8 cellular contexts compared by ENCODE assay signal in genomic region chr3:134249442-134249841, GRCh38. TPM values are rescaled to one million over a fixed set of nuclear protein-coding genes. Genes with fewer than 3 reads are reported as not detected.
DNase-seq lines count a peak whose midpoint lies in the region; ATAC-seq, FAIRE-seq and TF ChIP-seq lines count a peak whose summit lies in the region.

No MANE protein-coding gene starts in this region.

- H2BK120ac ChIP-seq in mesenchymal stem cell (ENCODE audit: low read depth, low read length) = no peak overlapping the region

- no peak overlapping the region for H3K14ac ChIP-seq in mesenchymal stem cell (ENCODE audit: low read length in 2 of 2)

- POLR2A ChIA-PET in K562 (lab: Yijun Ruan, JAX) = interaction anchor here (1.4 kb wide), 1 partner anchor 12 kb away, joined by 3 read pairs; no protein-coding TSS in a partner anchor

- H2AFZ ChIP-seq in K562 (ENCODE audit: low read depth, low read length) = no peak overlapping the region
- H2AFZ ChIP-seq in mesenchymal stem cell (ENCODE audit: low read depth, low read length) = no peak overlapping the region

- TF ChIP-seq POLR2A in K562 (conservative IDR thresholded peaks at IDR 0.05) = no peak
- no peak for TF ChIP-seq POLR2A in vagina (IDR thresholded peaks at IDR 0.05)

- H3K79me1 ChIP-seq in mesenchymal stem cell (replicated peaks; ENCODE audit: low read length, poor library complexity, severe bottlenecking) = no peaks in the 10 kb centered on the region

- intact Hi-C loops in heart right ventricle (cut with DNase I) = loop anchor here in 1 of 10 donors (5.0 kb wide), 1 partner anchor 233 kb away; no protein-coding TSS in a partner anchor
- intact Hi-C loops in left cardiac atrium (cut with DNase I) = no loop called here
- intact Hi-C loops in K562 (cut with micrococcal nuclease) = no loop called here
- intact Hi-C loops in vagina (cut with DNase I) = no loop called here

- H3K9me3 ChIP-seq in heart right ventricle (no peaks in the 10 kb centered on the region), K562 (replicated peaks; ENCODE audit: control insufficient read depth, insufficient read depth, low read depth, low read length) (no peaks in the 10 kb centered on the region; the same call in 1 of the 2 replicates), mesenchymal stem cell (ENCODE audit: control insufficient read depth, low read length) (no peaks in the 10 kb centered on the region), vagina (no peaks in the 10 kb centered on the region)

- H4K91ac ChIP-seq in mesenchymal stem cell (ENCODE audit: low read length) = no peak overlapping the region

- H3K9ac ChIP-seq in K562 (ENCODE audit: insufficient read depth in 1 of 2, low read depth in 2 of 2, low read length in 2 of 2) (peak overlapping the region in 1 of 2 experiments; percentile 61; a peak in 2 of 4 replicates), mesenchymal stem cell (ENCODE audit: low read length) (peak overlapping the region; percentile 90)

- FAIRE-seq in K562 (lab: Jason Lieb, UNC) = no peak

- no peak for TF ChIP-seq RAD21 in K562 (CRISPR knock-in tag; conservative IDR thresholded peaks at IDR 0.05 in 1 of 2, IDR thresholded peaks at IDR 0.05 in 1 of 2)

- CTCF ChIA-PET in K562 (lab: Yijun Ruan, JAX; ENCODE audit: low intra/inter-chr PET ratio) = no interaction called here

- H3K4me3 ChIP-seq in heart right ventricle (peak overlapping the region; percentile 64 to 84 (median 74)), K562 (peak overlapping the region; percentile 68), mesenchymal stem cell (ENCODE audit: insufficient read depth in 1 of 2, low read depth in 1 of 2, low read length in 2 of 2) (peak overlapping the region in 1 of 2 experiments; percentile 88), vagina (peak overlapping the region; percentile 79 to 83)

- peaks cover 3 to 70% (median 50%) of the 10 kb centered on the region in 9 donors for H3K4me1 ChIP-seq in heart right ventricle
- H3K4me1 ChIP-seq in K562 (replicated peaks in 1 of 2; ENCODE audit: control insufficient read depth in 2 of 2, insufficient read depth in 2 of 2, low read length in 2 of 2) = peaks cover 0 to 13% of the 10 kb centered on the region in 2 experiments; a peak in 3 of 5 replicates
- peaks cover 11% of the 10 kb centered on the region for H3K4me1 ChIP-seq in mesenchymal stem cell (ENCODE audit: control insufficient read depth, insufficient read depth, low read depth, low read length)
- H3K4me1 ChIP-seq in vagina = peaks cover 63% of the 10 kb centered on the region

- DNase-seq in heart right ventricle (no peak), left cardiac atrium (no peak), K562 (ENCODE audit: extremely low read depth in 1 of 4, low spot score in 3 of 4) (no peak), mesenchymal stem cell (peak; percentile 34), vagina (ENCODE audit: extremely low spot score in 2 of 2) (no peak), activated gamma-delta T cell (lab: John Stamatoyannopoulos, UW) (no peak), SKM-1 treated with dmso at 0.1 percent for 144 hours (lab: John Stamatoyannopoulos, UW; ENCODE audit: unreplicated experiment) (no peak)

- H3K4me2 ChIP-seq in K562 (ENCODE audit: insufficient read depth, low read length) (peak overlapping the region; percentile 90), mesenchymal stem cell (ENCODE audit: low read length, poor library complexity, severe bottlenecking) (peak overlapping the region; percentile 85)

- H2BK5ac ChIP-seq in mesenchymal stem cell (ENCODE audit: low read depth, low read length, poor library complexity, severe bottlenecking) = no peak overlapping the region

- H3K36me3 ChIP-seq in heart right ventricle (no peaks in the 10 kb centered on the region), K562 (ENCODE audit: control insufficient read depth, insufficient read depth, low read length) (peaks cover 2% of the 10 kb centered on the region; the same call in 1 of the 3 replicates), mesenchymal stem cell (ENCODE audit: control insufficient read depth in 1 of 2, insufficient read depth in 2 of 2, low read depth in 1 of 2, low read length in 2 of 2) (peaks cover 0 to 4% of the 10 kb centered on the region in 2 experiments), vagina (no peaks in the 10 kb centered on the region)

- no peaks in the 10 kb centered on the region for H3K9me1 ChIP-seq in K562 (ENCODE audit: control insufficient read depth, insufficient read depth, low read length)

- H2BK15ac ChIP-seq in mesenchymal stem cell (ENCODE audit: low read depth, poor library complexity, severe bottlenecking) = no peak overlapping the region

- in situ Hi-C loops in K562 (cut with MboI) = no loop called here

- peaks cover 59% of the 10 kb centered on the region for H3K79me2 ChIP-seq in K562 (ENCODE audit: control insufficient read depth, insufficient read depth, low read length)

- H3K18ac ChIP-seq in mesenchymal stem cell (ENCODE audit: low read depth in 1 of 2, low read length in 2 of 2) = no peak overlapping the region

- H4K8ac ChIP-seq in mesenchymal stem cell (ENCODE audit: low read length) = no peak overlapping the region

- H3K27me3 ChIP-seq in heart right ventricle (no peaks in the 10 kb centered on the region), K562 (ENCODE audit: control insufficient read depth in 2 of 2, insufficient read depth in 2 of 2, low read length in 2 of 2) (no peaks in the 10 kb centered on the region), mesenchymal stem cell (ENCODE audit: control insufficient read depth in 1 of 2, insufficient read depth in 1 of 2, low read length in 2 of 2) (no peaks in the 10 kb centered on the region), vagina (no peaks in the 10 kb centered on the region)

- H2BK12ac ChIP-seq in mesenchymal stem cell (ENCODE audit: low read length in 2 of 2) = no peak overlapping the region

- H2AK5ac ChIP-seq in mesenchymal stem cell (ENCODE audit: low read length, severe bottlenecking) = no peak overlapping the region

- TF ChIP-seq CTCF in heart right ventricle (IDR thresholded peaks at IDR 0.05) (no peak), K562 (IDR thresholded peaks at IDR 0.05 in 2 of 3, conservative IDR thresholded peaks at IDR 0.05 in 1 of 3; ENCODE audit: insufficient read depth in 2 of 3, low read depth in 1 of 3, low read length in 3 of 3) (no peak), vagina (IDR thresholded peaks at IDR 0.05) (no peak)

- peak overlapping the region in 6 of 10 donors; percentile 83 to 96 (median 86) for H3K27ac ChIP-seq in heart right ventricle
- peak overlapping the region; percentile 22; the same call in 1 of the 3 replicates for H3K27ac ChIP-seq in K562 (ENCODE audit: extremely low read depth, low read depth, low read length)
- peak overlapping the region; percentile 81 for H3K27ac ChIP-seq in mesenchymal stem cell (ENCODE audit: low read length, poor library complexity, severe bottlenecking)
- peak overlapping the region; percentile 98 for H3K27ac ChIP-seq in vagina

- no peak for ATAC-seq in heart right ventricle
- ATAC-seq in left cardiac atrium = no peak
- no peak for ATAC-seq in K562
- ATAC-seq in activated CD4-positive, CD25-positive, alpha-beta regulatory T cell treated with anti-CD3 and anti-CD28 coated beads, Interleukin-2, amount 50 U/mL, for 24 hours = no peak

- H3K23ac ChIP-seq in mesenchymal stem cell (ENCODE audit: low read length in 2 of 2) = no peak overlapping the region

- 0 out of 2 replicates have a peak, but pooled peaks cover 2% of the 10 kb centered on the region for H4K20me1 ChIP-seq in K562 (replicated peaks; ENCODE audit: control insufficient read depth, insufficient read depth, low read length)

- WGBS in heart right ventricle, 2 donors = 5 to 12% methylated on average over 4 of the region's 4 CpGs
- 2% methylated on average over 4 of the region's 4 CpGs for WGBS in K562 (ENCODE audit: insufficient coverage, low coverage, missing lambda C conversion rate)
- WGBS in mesenchymal stem cell = 6% methylated on average over 4 of the region's 4 CpGs

- no peak for TF ChIP-seq EP300 in K562 (IDR thresholded peaks at IDR 0.05; ENCODE audit: low read length)

- no peak overlapping the region for H3K4ac ChIP-seq in mesenchymal stem cell (ENCODE audit: low read depth in 1 of 2, low read length in 2 of 2)

- TSS peak; percentile 49 for BruUV-seq in K562 (replicated peaks; lab: Mats Ljungman, UMichigan)

TF ChIP-seq in K562, 482 proteins besides CTCF, POLR2A, EP300 and RAD21:
- TF ChIP-seq ZZZ3 (IDR thresholded peaks at IDR 0.05) = no peak
- TF ChIP-seq MLLT1 (IDR thresholded peaks at IDR 0.05) = no peak

RNA-seq across cellular contexts. Expression of gene RYK, which starts 1.2 kb away (rescaled TPM):
- 10 to 100 TPM; 33.8 to 45.8 (median 37.5) TPM for total RNA-seq in heart right ventricle
- polyA plus RNA-seq in heart right ventricle = 10 to 100 TPM; 18.0 to 25.9 TPM
- 10 to 100 TPM; 40.5 to 46.2 TPM for total RNA-seq in left cardiac atrium
- 31.7 and 76.0 TPM in 2 replicates for total RNA-seq in K562 (2011; cell fraction: chromatin; rRNA removed; ENCODE audit: low replicate concordance)
- 10.7 and 16.3 TPM in 2 replicates for total RNA-seq in K562 (2011; cell fraction: nucleolus; rRNA removed)
- total RNA-seq in K562 (2011; cell fraction: nucleoplasm; rRNA removed) = 39.4 and 55.0 TPM in 2 replicates
- 16.1 and 20.1 TPM in 2 replicates for total RNA-seq in K562 (2014; rRNA removed)
- total RNA-seq in K562 (2014; rRNA removed; fragmentation: Illumina TruSeq; extraction: Trizol) = 22.3 and 24.5 TPM in 2 replicates
- 23.8 and 29.5 TPM in 2 replicates for total RNA-seq in K562 (2015; rRNA removed; fragmentation: Illumina TruSeq; extraction: Trizol)
- total RNA-seq in K562 (2021) = 13.2 and 13.8 TPM in 2 replicates
- polyA plus RNA-seq in K562 (2011; rRNA removed) = 22.1 and 23.8 TPM in 2 replicates
- 7.5 and 12.4 TPM in 2 replicates for polyA plus RNA-seq in K562 (2011; cell fraction: cytosol; rRNA removed)
- polyA plus RNA-seq in K562 (2011; cell fraction: nucleus; rRNA removed) = 37.1 and 37.4 TPM in 2 replicates
- polyA plus RNA-seq in K562 (2012) = 9.5 and 12.1 TPM in 2 replicates
- polyA plus RNA-seq in K562 (2014; fragmentation: Illumina TruSeq; extraction: Trizol) = 19.7 and 25.1 TPM in 2 replicates
- polyA plus RNA-seq in K562 (2014; fragmentation: Nextera tagmentation; extraction: Ambion mirVana) = 1 to 10 TPM; 4.2 to 4.9 TPM
- polyA plus RNA-seq in K562 (2014; rRNA removed) = 15.3 and 16.6 TPM in 2 replicates
- polyA minus RNA-seq in K562 (2011; rRNA and poly(A)+ RNA removed) = 26.9 and 36.9 TPM in 2 replicates
- 6.3 and 7.3 TPM in 2 replicates for polyA minus RNA-seq in K562 (2011; cell fraction: cytosol; rRNA and poly(A)+ RNA removed)
- polyA minus RNA-seq in K562 (2011; cell fraction: nucleus; rRNA and poly(A)+ RNA removed) = 24.6 and 36.5 TPM in 2 replicates
- polyA plus RNA-seq in mesenchymal stem cell (2013, experiment 1 of 2) = 44.0 TPM
- 43.8 TPM for polyA plus RNA-seq in mesenchymal stem cell (2013, experiment 2 of 2)
- 102 TPM for total RNA-seq in vagina

Comparison
In these comparisons a context has a peak if more than half of its experiments do, and no peak if none do; other contexts are left out.
1. H3K27ac ChIP-seq: peak in every context shown above with its lines; median percentile 98 in vagina; 86 in heart right ventricle; 81 in mesenchymal stem cell; 22 in K562.